Comparison of ENCODE assay signal across 29 cellular contexts in the genomic region with DNA sequence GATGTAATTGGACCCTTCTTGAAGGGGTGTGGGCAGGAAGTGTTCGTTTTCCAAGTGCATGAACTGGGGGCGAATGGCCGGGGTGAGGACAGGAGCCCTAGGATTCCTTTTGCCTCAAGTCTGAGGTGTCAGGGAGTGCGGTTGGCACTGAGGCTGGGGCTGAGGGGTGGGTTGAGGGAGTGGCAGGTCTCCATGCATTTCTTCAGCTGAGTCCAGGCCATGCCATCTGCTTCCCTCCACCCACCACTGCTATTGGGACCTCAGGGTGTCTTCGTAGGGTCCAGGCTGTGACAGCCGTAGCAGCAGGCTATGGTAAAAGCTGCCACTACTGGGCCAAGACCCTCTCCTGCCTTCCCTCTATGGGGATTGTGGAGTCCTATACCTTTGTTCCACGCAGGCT.
"Had no signal": no experiment of that assay in that cellular context is flagged by ENCODE, and none has a peak within 500 bp of the region (broad histone marks: within the 10 kb centered on the region; RNA-seq: fewer than 3 reads in every experiment).

No MANE protein-coding gene starts in this region.

- H3K27ac Mint-ChIP-seq: naive thymus-derived CD4-positive, alpha-beta T cell; natural killer cell; progenitor cell of endocrine pancreas; stimulated activated naive B cell treated with anti-CD40 and anti-IgM and Interleukin-4, amounts not matched to agents 10 μg/mL and 1 μg/mL and 100 μg/mL, for 72 hours; stimulated activated naive CD8-positive, alpha-beta T cell treated with anti-CD3 and anti-CD28 coated beads, Interleukin-15, Interleukin-2, amounts not matched to agents 100 ng/mL and 50 ng/mL, for 24 hours had no signal

- DNase-seq: naive thymus-derived CD4-positive, alpha-beta T cell; natural killer cell; nucleus accumbens; ovary; posterior cingulate gyrus; psoas muscle; right cardiac atrium; right lobe of liver; sigmoid colon; small intestine; stimulated activated CD4-positive, alpha-beta T cell treated with anti-CD3 and anti-CD28 coated beads, Interleukin-15, amount 100 ng/mL, for 24 hours; stimulated activated CD4-positive, alpha-beta T cell treated with anti-CD3 and anti-CD28 coated beads, Interleukin-2, amount 100 ng/mL, for 24 hours; stimulated activated CD4-positive, alpha-beta T cell treated with anti-CD3 and anti-CD28 coated beads, Interleukin-2, amount 100 ng/mL, for 48 hours; stimulated activated CD4-positive, alpha-beta T cell treated with anti-CD3 and anti-CD28 coated beads, Interleukin-4, amount 100 ng/mL, for 24 hours; stimulated activated naive B cell treated with anti-CD40 and anti-IgM and Interleukin-4, amounts not matched to agents 10 μg/mL and 1 μg/mL and 100 μg/mL, for 72 hours; stimulated activated naive CD4-positive, alpha-beta T cell treated with Interleukin-2 at 50 U/mL for 16 hours; stomach; thyroid gland; upper lobe of right lung had no signal

- H3K4me3 Mint-ChIP-seq: naive thymus-derived CD4-positive, alpha-beta T cell; natural killer cell; nephron; neural crest cell; stimulated activated effector memory CD8-positive, alpha-beta T cell treated with anti-CD3 and anti-CD28 coated beads, Interleukin-12 subunit alpha, Interleukin-12 subunit beta, amount 100 ng/mL, for 72 hours; stimulated activated naive B cell treated with anti-CD40 and anti-IgM and Interleukin-4, amounts not matched to agents 10 μg/mL and 1 μg/mL and 100 μg/mL, for 72 hours; stimulated activated naive CD8-positive, alpha-beta T cell treated with anti-CD3 and anti-CD28 coated beads, Interleukin-15, Interleukin-2, amounts not matched to agents 100 ng/mL and 50 ng/mL, for 24 hours had no signal

- H3K9me3 ChIP-seq: neutrophil, ovary, psoas muscle, right lobe of liver, sigmoid colon, stomach, thoracic aorta, thyroid gland, tibial nerve, upper lobe of right lung, vagina had no signal

- H3K36me3 Mint-ChIP-seq: naive thymus-derived CD4-positive, alpha-beta T cell; natural killer cell; stimulated activated effector memory CD8-positive, alpha-beta T cell treated with anti-CD3 and anti-CD28 coated beads, Interleukin-12 subunit alpha, Interleukin-12 subunit beta, amount 100 ng/mL, for 72 hours; stimulated activated naive B cell treated with anti-CD40 and anti-IgM and Interleukin-4, amounts not matched to agents 10 μg/mL and 1 μg/mL and 100 μg/mL, for 72 hours had no signal

- H3K9ac ChIP-seq: parathyroid adenoma had no signal

- H3K9me3 Mint-ChIP-seq: naive thymus-derived CD4-positive, alpha-beta T cell; natural killer cell; nephron; neural crest cell; stimulated activated effector memory CD8-positive, alpha-beta T cell treated with anti-CD3 and anti-CD28 coated beads, Interleukin-12 subunit alpha, Interleukin-12 subunit beta, amount 100 ng/mL, for 72 hours; stimulated activated naive CD8-positive, alpha-beta T cell treated with anti-CD3 and anti-CD28 coated beads, Interleukin-15, Interleukin-2, amounts not matched to agents 100 ng/mL and 50 ng/mL, for 24 hours had no signal

- H3K36me3 ChIP-seq: neutrophil, ovary, right lobe of liver, sigmoid colon, stomach, thoracic aorta, thyroid gland, tibial nerve, upper lobe of right lung, vagina had no signal

- H3K27me3 ChIP-seq: neutrophil, ovary, right lobe of liver, sigmoid colon, stomach, thyroid gland, tibial nerve, upper lobe of right lung, vagina had no signal

- H3K27me3 Mint-ChIP-seq: stimulated activated naive B cell treated with anti-CD40 and anti-IgM and Interleukin-4, amounts not matched to agents 10 μg/mL and 1 μg/mL and 100 μg/mL, for 72 hours; stimulated activated naive CD8-positive, alpha-beta T cell treated with anti-CD3 and anti-CD28 coated beads, Interleukin-15, Interleukin-2, amounts not matched to agents 100 ng/mL and 50 ng/mL, for 24 hours had no signal

- H3K4me1 Mint-ChIP-seq: natural killer cell; stimulated activated effector memory CD8-positive, alpha-beta T cell treated with anti-CD3 and anti-CD28 coated beads, Interleukin-12 subunit alpha, Interleukin-12 subunit beta, amount 100 ng/mL, for 72 hours had no signal

- H2AFZ ChIP-seq: parathyroid adenoma had no signal

- H3K4me3 ChIP-seq: ovary, psoas muscle, right lobe of liver, sigmoid colon, stomach, thoracic aorta, thyroid gland, tibial nerve, upper lobe of right lung, vagina had no signal

- H3K27ac ChIP-seq: neutrophil, ovary, parathyroid adenoma, psoas muscle, right lobe of liver, sigmoid colon, stomach, thoracic aorta, thyroid gland, tibial nerve, upper lobe of right lung, vagina had no signal

- H3K79me2 ChIP-seq: parathyroid adenoma had no signal

- H3K4me1 ChIP-seq: parathyroid adenoma, psoas muscle, right lobe of liver, sigmoid colon, stomach, thyroid gland, tibial nerve, upper lobe of right lung, vagina had no signal
